ENCODE assay signal across 9 cellular contexts in the genomic region with DNA sequence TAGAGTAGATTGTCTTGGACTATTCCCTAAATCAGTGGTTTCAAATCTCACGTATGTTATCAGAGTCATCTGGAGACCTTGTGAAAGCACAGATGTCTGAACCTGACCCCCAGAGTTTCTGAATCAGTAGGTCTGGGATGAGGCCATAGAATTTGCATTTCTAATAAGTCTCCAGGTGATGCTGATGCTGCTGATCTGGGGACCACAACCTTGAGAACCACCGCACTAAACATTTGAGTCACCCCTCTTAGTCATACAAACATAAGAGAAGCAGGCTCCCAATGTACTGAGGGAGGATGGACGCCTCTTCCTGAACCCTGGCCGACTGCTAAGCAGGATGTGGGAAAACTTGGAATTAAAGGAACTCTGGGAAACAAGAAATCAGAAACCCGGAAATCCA.
DNase-seq lines count a peak whose midpoint lies in the region; ATAC-seq and TF ChIP-seq lines count a peak whose summit lies in the region.
"Had no signal": no experiment of that assay in that cellular context is flagged by ENCODE, and none has a peak within 500 bp of the region (broad histone marks: within the 10 kb centered on the region; RNA-seq: fewer than 3 reads in every experiment).

No MANE protein-coding gene starts in this region.

- no peak for TF ChIP-seq POLR2A in stomach (IDR thresholded peaks at IDR 0.05)

- peak overlapping the region; percentile 60 for H3K4me2 ChIP-seq in OCI-LY3 (ENCODE audit: low read length)

- H3K4me1 ChIP-seq in OCI-LY3 (ENCODE audit: low read length) (peaks cover 82% of the 10 kb centered on the region), stomach (peaks cover 0 to 7% (median 0%) of the 10 kb centered on the region in 4 donors)

- H3K36me3 ChIP-seq in OCI-LY3 (replicated peaks; ENCODE audit: low read depth, low read length) = no peaks in the 10 kb centered on the region
- H3K36me3 ChIP-seq in stomach = no peaks in the 10 kb centered on the region

- TF ChIP-seq CTCF in OCI-LY3 (IDR thresholded peaks at IDR 0.05; ENCODE audit: low read depth, low read length) (no peak), stomach (IDR thresholded peaks at IDR 0.05) (no peak)

- H4K20me1 ChIP-seq in OCI-LY3 (ENCODE audit: insufficient read depth, low read length) = no peaks in the 10 kb centered on the region

- H3K9me3 ChIP-seq in OCI-LY3 (ENCODE audit: insufficient read depth, low read length) = no peaks in the 10 kb centered on the region
- H3K9me3 ChIP-seq in stomach = no peaks in the 10 kb centered on the region

- TF ChIP-seq EP300 in stomach (IDR thresholded peaks at IDR 0.05) = no peak

- H3K27ac ChIP-seq in OCI-LY3 (ENCODE audit: low read length) (peak overlapping the region; percentile 45), stomach (no peak overlapping the region)

- WGBS in stomach, 5 donors = 64 to 80% (median 74%) methylated on average over 5 of the region's 5 CpGs

- intact Hi-C loops in stomach (cut with DNase I; ENCODE audit: low total_unique reads) = no loop called here

- H3K4me3 ChIP-seq in OCI-LY3 (ENCODE audit: low read length) (peak overlapping the region; percentile 14; the same call in 1 of the 2 replicates), stomach (no peak overlapping the region)

- no peaks in the 10 kb centered on the region for H3K79me2 ChIP-seq in OCI-LY3 (ENCODE audit: low read length)

- peak; percentile 15 for DNase-seq in activated naive CD4-positive, alpha-beta T cell treated with Interleukin-2 at 50 U/mL for 16 hours
- DNase-seq in activated naive CD4-positive, alpha-beta T cell (lab: John Stamatoyannopoulos, UW) = no peak
- DNase-seq in non-pigmented ciliary epithelial cell (ENCODE audit: low read depth) (peak; percentile 60), stomach (no peak), NCI-H1092 (lab: John Stamatoyannopoulos, UW) (no peak)
- DNase-seq: C1 segment of cervical spinal cord had no signal

- H2AFZ ChIP-seq in OCI-LY3 (ENCODE audit: low read depth, low read length) = no peak overlapping the region

- H3K9ac ChIP-seq in OCI-LY3 (ENCODE audit: low read length) = 0 out of 2 replicates have a peak overlapping the region, but pooled peaks have one; percentile 27

- ATAC-seq in HG02642 (IDR thresholded peaks at IDR 0.05; ENCODE audit: poor library complexity, unreplicated experiment) = peak; percentile 64
- no peak for ATAC-seq in GM18868 (IDR thresholded peaks at IDR 0.05; ENCODE audit: unreplicated experiment)

- no peaks in the 10 kb centered on the region for H3K27me3 ChIP-seq in OCI-LY3 (ENCODE audit: low read depth, low read length)
- no peaks in the 10 kb centered on the region for H3K27me3 ChIP-seq in stomach

Comparison
In these comparisons a context has a peak if more than half of its experiments do, and no peak if none do; other contexts are left out.
1. DNase-seq: peak in activated naive CD4-positive, alpha-beta T cell treated with Interleukin-2 at 50 U/mL for 16 hours (single experiment) and non-pigmented ciliary epithelial cell (single experiment); none in activated naive CD4-positive, alpha-beta T cell (0 of 4), stomach (single experiment) and NCI-H1092 (single experiment).